21 cellular contexts compared by ENCODE assay signal in the genomic region with DNA sequence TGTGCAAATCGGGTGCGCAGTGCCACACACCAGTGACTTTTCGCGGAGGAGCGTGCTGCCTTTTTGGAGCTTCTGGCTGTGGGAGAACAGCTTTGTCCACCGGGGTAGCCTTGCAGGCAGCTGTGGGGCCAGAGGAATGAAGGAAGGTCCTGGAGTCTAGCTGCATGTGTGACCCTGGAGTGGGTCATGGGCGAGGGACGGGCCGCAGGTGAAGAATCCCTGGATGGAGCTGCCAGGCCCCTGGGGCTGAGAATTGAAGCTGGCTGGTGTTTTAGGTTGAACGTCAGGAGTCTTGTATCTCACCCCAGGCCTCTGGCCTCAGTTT. TPM values are rescaled to one million over a fixed set of nuclear protein-coding genes. Genes with fewer than 3 reads are reported as not detected.
DNase-seq lines count a peak whose midpoint lies in the region; ATAC-seq, FAIRE-seq and TF ChIP-seq lines count a peak whose summit lies in the region.
"Had no signal": no experiment of that assay in that cellular context is flagged by ENCODE, and none has a peak within 500 bp of the region (broad histone marks: within the 10 kb centered on the region; RNA-seq: fewer than 3 reads in every experiment).

No MANE protein-coding gene starts in this region.

- no peaks in the 10 kb centered on the region for H3K9me3 Mint-ChIP-seq in activated CD4-positive, alpha-beta T cell treated with anti-CD3 and anti-CD28 coated beads, Interleukin-2, amount 10 ng/mL, durations not matched to agents 7 days and 5 days
- H3K9me3 Mint-ChIP-seq: CD8-positive, alpha-beta T cell had no signal

- H3K4me1 ChIP-seq in breast epithelium (peaks cover 0 to 3% of the 10 kb centered on the region in 2 donors), mammary epithelial cell (ENCODE audit: insufficient read depth, low read length) (peaks cover 3% of the 10 kb centered on the region), kidney (ENCODE audit: control insufficient read depth in 1 of 2, insufficient read depth in 1 of 2, low read depth in 1 of 2, low read length in 2 of 2) (peaks cover 4 to 5% of the 10 kb centered on the region in 2 donors)

- H3K27ac ChIP-seq in breast epithelium = peak overlapping the region; percentile 42 to 69
- no peak overlapping the region for H3K27ac ChIP-seq in mammary epithelial cell (ENCODE audit: insufficient read depth, low read depth, low read length)
- peak overlapping the region; percentile 87 for H3K27ac ChIP-seq in RWPE1
- no peak overlapping the region for H3K27ac ChIP-seq in kidney (ENCODE audit: low read depth in 2 of 2, low read length in 2 of 2)

- no TSS peak for BruUV-seq in mammary epithelial cell (replicated peaks; lab: Mats Ljungman, UMichigan)

- TF ChIP-seq POLR2A in breast epithelium (IDR thresholded peaks at IDR 0.05) = no peak

- H3K4me3 ChIP-seq in breast epithelium (no peak overlapping the region), mammary epithelial cell (replicated peaks in 1 of 3; ENCODE audit: insufficient read depth in 1 of 3, low read depth in 2 of 3, low read length in 3 of 3) (no peak overlapping the region), kidney (ENCODE audit: low read length in 2 of 2) (no peak overlapping the region)

- TF ChIP-seq CTCF in breast epithelium (IDR thresholded peaks at IDR 0.05) (no peak), mammary epithelial cell (conservative IDR thresholded peaks at IDR 0.05 in 1 of 2, IDR thresholded peaks at IDR 0.05 in 1 of 2; ENCODE audit: extremely low read depth in 1 of 2, insufficient read depth in 1 of 2, low read depth in 1 of 2, low read length in 2 of 2) (no peak), RWPE1 (conservative IDR thresholded peaks at IDR 0.05; ENCODE audit: low read depth) (no peak), kidney (IDR thresholded peaks at IDR 0.05; ENCODE audit: borderline replicate concordance, extremely low read depth, insufficient read depth) (no peak)

- H3K9ac ChIP-seq in mammary epithelial cell (ENCODE audit: insufficient read depth, low read length) = no peak overlapping the region
- H3K9ac ChIP-seq in kidney (ENCODE audit: low read length in 2 of 2) = no peak overlapping the region

- H3K27me3 Mint-ChIP-seq in activated CD4-positive, alpha-beta T cell treated with anti-CD3 and anti-CD28 coated beads, Interleukin-2, amount 10 ng/mL, durations not matched to agents 7 days and 5 days = no peaks in the 10 kb centered on the region

- POLR2A ChIA-PET in RWPE1 (lab: Yijun Ruan, JAX; ENCODE audit: low non-redundant PET) = no interaction called here
- POLR2A ChIA-PET in activated CD4-positive, alpha-beta T cell treated with anti-CD3 and anti-CD28 coated beads, Interleukin-2, amount 10 ng/mL, durations not matched to agents 7 days and 5 days (lab: Charles Lee) = no interaction called here

- no peak overlapping the region for H2AFZ ChIP-seq in mammary epithelial cell (ENCODE audit: low read depth, low read length)

- no peak for DNase-seq in breast epithelium (ENCODE audit: low spot score in 2 of 2)
- no peak for DNase-seq in mammary epithelial cell
- no peak for DNase-seq in RWPE1 (ENCODE audit: low spot score)
- peak; percentile 41 for DNase-seq in kidney
- peak; percentile 64 for DNase-seq in posterior vena cava (ENCODE audit: low spot score)
- DNase-seq in activated CD4-positive, alpha-beta T cell treated with anti-CD3 and anti-CD28 coated beads, Interleukin-2, amount 10 ng/mL, durations not matched to agents 7 days and 5 days = no peak
- no peak for DNase-seq in activated naive CD4-positive, alpha-beta T cell (lab: John Stamatoyannopoulos, UW)
- DNase-seq: CD8-positive, alpha-beta T cell; DMS53; HCEC 1CT; MM.1S; NCI-H1092 treated with DMSO at 0.1 percent for 48 hours; NCI-H146; NCI-H2081; NCI-H2171 treated with DMSO at 0.1 percent for 48 hours; NCI-H446; RPMI8226 had no signal

- H3K9me3 ChIP-seq in breast epithelium (no peaks in the 10 kb centered on the region), mammary epithelial cell (replicated peaks; ENCODE audit: insufficient read depth, low read length) (no peaks in the 10 kb centered on the region), kidney (ENCODE audit: control insufficient read depth in 1 of 2, low read length in 2 of 2) (no peaks in the 10 kb centered on the region)

- H4K20me1 ChIP-seq in mammary epithelial cell (ENCODE audit: insufficient read depth, low read length) = peaks cover 11% of the 10 kb centered on the region

- H3K4me2 ChIP-seq in mammary epithelial cell (ENCODE audit: insufficient read depth, low read depth, low read length) = no peak overlapping the region

- CTCF ChIA-PET in mammary epithelial cell (lab: Charles Lee; ENCODE audit: low non-redundant PET) (no interaction called here), RWPE1 (lab: Yijun Ruan, JAX) (interaction anchor here (1.3 kb wide), 1 partner anchor 548 kb away, joined by 5 read pairs; no protein-coding TSS in a partner anchor)
- CTCF ChIA-PET in activated CD4-positive, alpha-beta T cell treated with anti-CD3 and anti-CD28 coated beads, Interleukin-2, amount 10 ng/mL, durations not matched to agents 7 days and 5 days (lab: Charles Lee) = no interaction called here

- H3K36me3 Mint-ChIP-seq in activated CD4-positive, alpha-beta T cell treated with anti-CD3 and anti-CD28 coated beads, Interleukin-2, amount 10 ng/mL, durations not matched to agents 7 days and 5 days (ENCODE audit: low read depth) = no peaks in the 10 kb centered on the region

- intact Hi-C loops in breast epithelium (cut with DNase I; ENCODE audit: low total_unique reads) (loop anchor here (5.0 to 10.0 kb wide), 2 partner anchors 355 to 1008 kb away; partner anchors contain the start of gene MYEOV), mammary epithelial cell (cut with micrococcal nuclease) (loop anchor here (10.0 kb wide), 1 partner anchor 805 kb away; the partner anchor contains the start of gene CPT1A), kidney (cut with DNase I) (loop anchor here (5.0 kb wide), 1 partner anchor 547 kb away; no protein-coding TSS in a partner anchor), posterior vena cava (cut with DNase I) (no loop called here)

- 98% methylated on average over 7 of the region's 10 CpGs for WGBS in mammary epithelial cell (ENCODE audit: low coverage, missing lambda C conversion rate)

- dilution Hi-C loops in mammary epithelial cell (cut with HindIII; ENCODE audit: low sequenced_read_pairs) = no loop called here

- H3K27me3 ChIP-seq in breast epithelium (no peaks in the 10 kb centered on the region), mammary epithelial cell (ENCODE audit: insufficient read depth, low read length) (no peaks in the 10 kb centered on the region)

- peaks cover 4% of the 10 kb centered on the region for H3K36me3 ChIP-seq in breast epithelium
- H3K36me3 ChIP-seq in mammary epithelial cell (ENCODE audit: insufficient read depth, low read length) = peaks cover 34% of the 10 kb centered on the region
- H3K36me3 ChIP-seq in kidney (ENCODE audit: control insufficient read depth in 1 of 2, insufficient read depth in 2 of 2, low read length in 2 of 2) = peaks cover 12 to 50% of the 10 kb centered on the region in 2 donors

- peaks cover 59% of the 10 kb centered on the region for H3K79me2 ChIP-seq in mammary epithelial cell (ENCODE audit: insufficient read depth, low read length)

- H3K4me1 Mint-ChIP-seq in activated CD4-positive, alpha-beta T cell treated with anti-CD3 and anti-CD28 coated beads, Interleukin-2, amount 10 ng/mL, durations not matched to agents 7 days and 5 days = no peaks in the 10 kb centered on the region

- no peak for ATAC-seq in GM18517 (IDR thresholded peaks at IDR 0.05; ENCODE audit: unreplicated experiment)
- ATAC-seq: CD8-positive, alpha-beta T cell had no signal

- H3K4me3 Mint-ChIP-seq in activated CD4-positive, alpha-beta T cell treated with anti-CD3 and anti-CD28 coated beads, Interleukin-2, amount 10 ng/mL, durations not matched to agents 7 days and 5 days = no peak overlapping the region
- H3K4me3 Mint-ChIP-seq: CD8-positive, alpha-beta T cell had no signal

- H3K27ac Mint-ChIP-seq in activated CD4-positive, alpha-beta T cell treated with anti-CD3 and anti-CD28 coated beads, Interleukin-2, amount 10 ng/mL, durations not matched to agents 7 days and 5 days = no peak overlapping the region
- H3K27ac Mint-ChIP-seq: CD8-positive, alpha-beta T cell had no signal

- FAIRE-seq in kidney (lab: Jason Lieb, UNC) = no peak
- FAIRE-seq: GM12891 had no signal

- in situ Hi-C loops in mammary epithelial cell (cut with MboI; ENCODE audit: low sequenced_read_pairs in 2 of 2) = loop anchor here in 1 of 2 donors (25.0 kb wide), 1 partner anchor 212 kb away; no protein-coding TSS in a partner anchor

RNA-seq across cellular contexts. Expression of gene CCND1, which starts 8.6 kb away (rescaled TPM):
- 100 to 1,000 TPM in 1 of 3 donors, 10 to 100 TPM in 2; 42.3 to 199 (median 99.0) TPM for total RNA-seq in breast epithelium
- total RNA-seq in mammary epithelial cell = 100 to 1,000 TPM; 358 to 706 TPM
- polyA plus RNA-seq in mammary epithelial cell = 244 TPM
- 376 TPM for polyA minus RNA-seq in mammary epithelial cell
- total RNA-seq in kidney = 142 TPM
- polyA plus RNA-seq in kidney (ENCODE audit: insufficient read depth, low read depth, low replicate concordance) = 37.6 TPM
- 100 to 1,000 TPM in 1 of 2 donors, 10 to 100 TPM in 1; 65.8 to 100 TPM for total RNA-seq in posterior vena cava
- under 1 TPM; 0.21 to 0.42 TPM for total RNA-seq in activated CD4-positive, alpha-beta T cell treated with anti-CD3 and anti-CD28 coated beads, Interleukin-2, amount 10 ng/mL, durations not matched to agents 7 days and 5 days

RNA-seq across cellular contexts. Expression of gene LTO1, which starts 25.6 kb away (rescaled TPM):
- total RNA-seq in breast epithelium (10 to 100 TPM; 14.1 to 25.5 (median 18.7) TPM), mammary epithelial cell (10 to 100 TPM; 20.2 to 34.4 TPM), kidney (21.9 TPM), posterior vena cava (10 to 100 TPM; 17.2 to 18.5 TPM)
- polyA plus RNA-seq in mammary epithelial cell (15.9 TPM), kidney (ENCODE audit: insufficient read depth, low read depth, low replicate concordance) (14.6 TPM)
- 8.8 TPM for polyA minus RNA-seq in mammary epithelial cell
- total RNA-seq in activated CD4-positive, alpha-beta T cell treated with anti-CD3 and anti-CD28 coated beads, Interleukin-2, amount 10 ng/mL, durations not matched to agents 7 days and 5 days = 10 to 100 TPM; 30.7 to 34.0 TPM

RNA-seq across cellular contexts. Expression of gene FGF19, which starts 54.3 kb away (rescaled TPM):
- total RNA-seq in breast epithelium (not detected), mammary epithelial cell (under 1 TPM in 1 of 2 donors, not detected in 1; 0.35 TPM), kidney (not detected), posterior vena cava (not detected)
- polyA plus RNA-seq in mammary epithelial cell (0.02 TPM), kidney (ENCODE audit: insufficient read depth, low read depth, low replicate concordance) (not detected)
- polyA minus RNA-seq in mammary epithelial cell = not detected
- total RNA-seq in activated CD4-positive, alpha-beta T cell treated with anti-CD3 and anti-CD28 coated beads, Interleukin-2, amount 10 ng/mL, durations not matched to agents 7 days and 5 days = not detected
- total RNA-seq: A172; CD8-positive, alpha-beta T cell had no signal
- polyA plus RNA-seq: BJ had no signal

Comparison
In these comparisons a context has a peak if more than half of its experiments do, and no peak if none do; other contexts are left out.
1. H3K27ac ChIP-seq: peak in breast epithelium (2 of 2) and RWPE1 (single experiment); none in mammary epithelial cell (single experiment) and kidney (0 of 2).
2. DNase-seq: peak in kidney (single experiment) and posterior vena cava (single experiment); none in breast epithelium (0 of 2), mammary epithelial cell (single experiment), RWPE1 (single experiment), activated CD4-positive, alpha-beta T cell treated with anti-CD3 and anti-CD28 coated beads, Interleukin-2, amount 10 ng/mL, durations not matched to agents 7 days and 5 days (single experiment) and activated naive CD4-positive, alpha-beta T cell (0 of 4).
3. RNA of gene CCND1, which starts 8.6 kb away (total RNA-seq): 358 to 706 TPM in mammary epithelial cell, 142 TPM in kidney (single experiment), 65.8 to 100 TPM in posterior vena cava and 42.3 to 199 TPM in breast epithelium; 0.21 to 0.42 TPM in activated CD4-positive, alpha-beta T cell treated with anti-CD3 and anti-CD28 coated beads, Interleukin-2, amount 10 ng/mL, durations not matched to agents 7 days and 5 days; every median in the first group is over 10 times any median in the second.
4. intact Hi-C loops: an anchor here in breast epithelium (5.0 to 10.0 kb wide), mammary epithelial cell (10.0 kb wide) and kidney (5.0 kb wide); none called in posterior vena cava.